In genomic region chr13:76556632-76557031, GRCh38 we compare ENCODE assay signal across 20 cellular contexts.
"Had no signal": no experiment of that assay in that cellular context is flagged by ENCODE, and none has a peak within 500 bp of the region (broad histone marks: within the 10 kb centered on the region; RNA-seq: fewer than 3 reads in every experiment).

No MANE protein-coding gene starts in this region.

- H3K27ac ChIP-seq: epithelial cell of prostate, esophagus muscularis mucosa, gastrocnemius medialis, heart right ventricle, ovary had no signal

- ATAC-seq: gastrocnemius medialis; heart right ventricle; left lobe of liver; mucosa of descending colon; naive thymus-derived CD8-positive, alpha-beta T cell; right cardiac atrium had no signal

- H3K4me2 ChIP-seq: smooth muscle cell had no signal

- H3K27me3 ChIP-seq: esophagus muscularis mucosa, gastrocnemius medialis, heart right ventricle, ovary had no signal

- FAIRE-seq: endometrium, islet of Langerhans had no signal

- DNase-seq: effector memory CD4-positive, alpha-beta T cell; gastrocnemius medialis; heart right ventricle; hypothalamus; kidney glomerular epithelial cell; mammary epithelial cell; mucosa of descending colon; naive thymus-derived CD8-positive, alpha-beta T cell; nucleus accumbens; ovary; right cardiac atrium; stimulated activated CD4-positive, alpha-beta T cell treated with anti-CD3 and anti-CD28 coated beads, Interleukin-2, amount 100 ng/mL, for 48 hours; stimulated activated naive CD4-positive, alpha-beta T cell treated with Interleukin-2 at 50 U/mL for 16 hours; trophoblast cell had no signal

- H3K4me1 ChIP-seq: esophagus muscularis mucosa, gastrocnemius medialis had no signal

- H3K9me3 ChIP-seq: esophagus muscularis mucosa, gastrocnemius medialis, heart right ventricle, mucosa of descending colon, ovary had no signal

- H3K36me3 ChIP-seq: esophagus muscularis mucosa, gastrocnemius medialis, heart right ventricle, ovary had no signal

- H3K4me3 ChIP-seq: esophagus muscularis mucosa, gastrocnemius medialis, heart right ventricle, mucosa of descending colon, ovary, smooth muscle cell had no signal
